Comparison of ENCODE assay signal across 16 cellular contexts in genomic region chr6:11042025-11042749, GRCh38. TPM values are rescaled to one million over a fixed set of nuclear protein-coding genes. Genes with fewer than 3 reads are reported as not detected.
DNase-seq lines count a peak whose midpoint lies in the region; ATAC-seq and TF ChIP-seq lines count a peak whose summit lies in the region.
"Had no signal": no experiment of that assay in that cellular context is flagged by ENCODE, and none has a peak within 500 bp of the region (broad histone marks: within the 10 kb centered on the region; RNA-seq: fewer than 3 reads in every experiment).

No MANE protein-coding gene starts in this region.

- TF ChIP-seq POLR2A in IMR-90 (IDR thresholded peaks at IDR 0.05; ENCODE audit: low read depth, low read length) = no peak

- no peak overlapping the region for H2BK5ac ChIP-seq in IMR-90 (ENCODE audit: low read depth, low read length, poor library complexity, severe bottlenecking)

- H4K5ac ChIP-seq in IMR-90 (ENCODE audit: low read depth, low read length) = no peak overlapping the region

- H3K9ac ChIP-seq in IMR-90 (ENCODE audit: low read depth, low read length) (no peak overlapping the region), neural cell (ENCODE audit: low read length) (no peak overlapping the region)

- BruUV-seq in IMR-90 (replicated peaks; lab: Mats Ljungman, UMichigan) = no TSS peak

- H3K36me3 ChIP-seq in CD8-positive, alpha-beta T cell (ENCODE audit: insufficient read depth, low read length) = no peaks in the 10 kb centered on the region
- H3K36me3 ChIP-seq in IMR-90 (ENCODE audit: control insufficient read depth, insufficient read depth, low read length) (no peaks in the 10 kb centered on the region), neural cell (ENCODE audit: insufficient read depth, low read length) (no peaks in the 10 kb centered on the region)

- no peak overlapping the region for H2AK9ac ChIP-seq in IMR-90 (replicated peaks; ENCODE audit: low read depth, low read length, poor library complexity)

- TF ChIP-seq EP300 in neural cell (conservative IDR thresholded peaks at IDR 0.05; ENCODE audit: poor library complexity, severe bottlenecking) = no peak

- intact Hi-C loops in CD8-positive, alpha-beta T cell (cut with DNase I, micrococcal nuclease) = no loop called here
- intact Hi-C loops in IMR-90 (cut with micrococcal nuclease) (loop anchor here (5.0 kb wide), 1 partner anchor 35 kb away; no protein-coding TSS in a partner anchor), dorsolateral prefrontal cortex (cut with DNase I) (no loop called here)

- H3K9me1 ChIP-seq in IMR-90 (ENCODE audit: insufficient read depth, low read length) = no peaks in the 10 kb centered on the region

- TF ChIP-seq RAD21 in IMR-90 (IDR thresholded peaks at IDR 0.05; ENCODE audit: low read length) = no peak
- TF ChIP-seq RAD21 in neural cell (conservative IDR thresholded peaks at IDR 0.05) = no peak

- H3K36me3 Mint-ChIP-seq in CD8-positive, alpha-beta T cell = no peaks in the 10 kb centered on the region
- no peaks in the 10 kb centered on the region for H3K36me3 Mint-ChIP-seq in mesothelial cell of epicardium

- 94% methylated on average over 3 of the region's 10 CpGs; no CpG with 5 or more reads in 1 of the 2 experiments for WGBS in IMR-90 (ENCODE audit: extremely low coverage in 2 of 2, insufficient read length in 1 of 2), 2 experiments

- H3K9me3 ChIP-seq in CD8-positive, alpha-beta T cell (ENCODE audit: low read length) = no peaks in the 10 kb centered on the region
- H3K9me3 ChIP-seq in IMR-90 (ENCODE audit: control insufficient read depth, insufficient read depth, low read length) (peaks cover 2% of the 10 kb centered on the region; the same call in 1 of the 2 replicates), neural cell (ENCODE audit: low read length) (peaks cover 6% of the 10 kb centered on the region)
- H3K9me3 ChIP-seq: mucosa of descending colon, testis had no signal

- H4K20me1 ChIP-seq in IMR-90 (ENCODE audit: insufficient read depth, low read length) (no peaks in the 10 kb centered on the region), neural cell (ENCODE audit: insufficient read depth) (no peaks in the 10 kb centered on the region)

- peaks cover 56% of the 10 kb centered on the region for H3K27me3 Mint-ChIP-seq in CD8-positive, alpha-beta T cell (ENCODE audit: low read depth)
- H3K27me3 Mint-ChIP-seq in mesothelial cell of epicardium (ENCODE audit: low read depth) = peaks cover 46% of the 10 kb centered on the region

- H3K27me3 ChIP-seq in CD8-positive, alpha-beta T cell (ENCODE audit: insufficient read depth, low read length) = peaks cover 18% of the 10 kb centered on the region
- no peaks in the 10 kb centered on the region for H3K27me3 ChIP-seq in IMR-90 (ENCODE audit: control insufficient read depth, insufficient read depth, low read length)
- H3K27me3 ChIP-seq in dorsolateral prefrontal cortex = peaks cover 0 to 62% (median 26%) of the 10 kb centered on the region in 45 donors
- peaks cover 27% of the 10 kb centered on the region for H3K27me3 ChIP-seq in neural cell (ENCODE audit: insufficient read depth, low read depth, low read length)
- H3K27me3 ChIP-seq: testis had no signal

- H4K8ac ChIP-seq in IMR-90 (ENCODE audit: low read depth in 2 of 2, low read length in 2 of 2) = no peak overlapping the region

- H4K91ac ChIP-seq in IMR-90 (ENCODE audit: insufficient read depth, low read depth, low read length) = no peak overlapping the region

- ATAC-seq in CD8-positive, alpha-beta T cell = no peak
- no peak for ATAC-seq in IMR-90 (ENCODE audit: low read depth)
- ATAC-seq: activated CD4-positive, CD25-positive, alpha-beta regulatory T cell treated with anti-CD3 and anti-CD28 coated beads, Interleukin-2, amount 50 U/mL, for 24 hours; mucosa of descending colon had no signal

- CTCF ChIA-PET in CD8-positive, alpha-beta T cell (lab: Charles Lee) = no interaction called here
- CTCF ChIA-PET in IMR-90 (lab: Yijun Ruan, JAX) = interaction anchor here (1.0 to 1.1 kb wide), 3 partner anchors 17 to 88 kb away, joined by 3 read pairs; no protein-coding TSS in a partner anchor

- no peak for TF ChIP-seq CTCF in CD8-positive, alpha-beta T cell (IDR thresholded peaks at IDR 0.05)
- TF ChIP-seq CTCF in IMR-90 (conservative IDR thresholded peaks at IDR 0.05; ENCODE audit: low read depth, low read length) (no peak), dorsolateral prefrontal cortex (IDR thresholded peaks at IDR 0.05 in 54 of 56, conservative IDR thresholded peaks at IDR 0.05 in 2 of 56; ENCODE audit: low read depth in 1 of 56, partially characterized antibody in 56 of 56) (no peak), neural cell (IDR thresholded peaks at IDR 0.05; ENCODE audit: poor library complexity, severe bottlenecking) (no peak), mesothelial cell of epicardium (IDR thresholded peaks at IDR 0.05; ENCODE audit: unreplicated experiment) (no peak)

- H3K27ac ChIP-seq in CD8-positive, alpha-beta T cell (ENCODE audit: low read depth, low read length) = no peak overlapping the region
- H3K27ac ChIP-seq in IMR-90 (ENCODE audit: insufficient read depth, low read length) (no peak overlapping the region), dorsolateral prefrontal cortex (no peak overlapping the region), neural cell (ENCODE audit: low read length) (no peak overlapping the region)
- H3K27ac ChIP-seq: testis had no signal

- H3K4me3 ChIP-seq in CD8-positive, alpha-beta T cell (ENCODE audit: low read depth, low read length) = no peak overlapping the region
- H3K4me3 ChIP-seq in IMR-90 (ENCODE audit: insufficient read depth, low read depth, low read length) = no peak overlapping the region
- H3K4me3 ChIP-seq in dorsolateral prefrontal cortex = peak overlapping the region in 30 of 59 donors; percentile 15 to 75 (median 65)
- peak overlapping the region; percentile 82 for H3K4me3 ChIP-seq in neural cell (ENCODE audit: low read length)
- H3K4me3 ChIP-seq: mucosa of descending colon had no signal

- no peak overlapping the region for H3K23ac ChIP-seq in IMR-90 (ENCODE audit: low read depth, low read length)

- no peak for DNase-seq in CD8-positive, alpha-beta T cell
- no peak for DNase-seq in IMR-90
- no peak for DNase-seq in dorsolateral prefrontal cortex
- no peak for DNase-seq in mesothelial cell of epicardium (ENCODE audit: low spot score in 2 of 2, unreplicated experiment in 2 of 2)
- no peak for DNase-seq in DMS153 (lab: John Stamatoyannopoulos, UW)
- DNase-seq in stimulated activated naive CD4-positive, alpha-beta T cell treated with Interleukin-2 at 50 U/mL for 16 hours (lab: John Stamatoyannopoulos, UW) = no peak
- DNase-seq: AML-193, amniotic stem cell, KG1, kidney glomerular epithelial cell, mucosa of descending colon, NCI-H1092 treated with DMSO at 0.1 percent for 48 hours, T-helper 1 cell, testis had no signal

- peaks cover 14% of the 10 kb centered on the region for H3K4me1 Mint-ChIP-seq in CD8-positive, alpha-beta T cell (ENCODE audit: low read depth)
- H3K4me1 Mint-ChIP-seq in mesothelial cell of epicardium = peaks cover 17% of the 10 kb centered on the region

- H3K4me2 ChIP-seq in IMR-90 (ENCODE audit: low read depth, low read length) (no peak overlapping the region; the same call in 1 of the 2 replicates), neural cell (ENCODE audit: low read length) (no peak overlapping the region)

- dilution Hi-C loops in IMR-90 (cut with HindIII; ENCODE audit: low sequenced_read_pairs, unreplicated experiment) = no loop called here

- H2BK20ac ChIP-seq in IMR-90 (ENCODE audit: low read depth, low read length) = 0 out of 2 replicates have a peak overlapping the region, but pooled peaks have one; percentile 34

- H3K4me1 ChIP-seq in CD8-positive, alpha-beta T cell (ENCODE audit: insufficient read depth, low read length) = peaks cover 7% of the 10 kb centered on the region
- peaks cover 6% of the 10 kb centered on the region for H3K4me1 ChIP-seq in IMR-90 (ENCODE audit: control insufficient read depth, insufficient read depth, low read length)

- no peak overlapping the region for H2BK120ac ChIP-seq in IMR-90 (ENCODE audit: low read depth, low read length)

- no peak overlapping the region for H3K27ac Mint-ChIP-seq in CD8-positive, alpha-beta T cell
- no peak overlapping the region for H3K27ac Mint-ChIP-seq in mesothelial cell of epicardium

- H3K4me3 Mint-ChIP-seq in CD8-positive, alpha-beta T cell = peak overlapping the region; percentile 26
- H3K4me3 Mint-ChIP-seq in mesothelial cell of epicardium = no peak overlapping the region

- H3K4ac ChIP-seq in IMR-90 (ENCODE audit: low read depth, low read length) = no peak overlapping the region

- no peak overlapping the region; the same call in 1 of the 2 replicates for H2AK5ac ChIP-seq in IMR-90 (ENCODE audit: low read depth, low read length)

- no peaks in the 10 kb centered on the region for H3K9me3 Mint-ChIP-seq in CD8-positive, alpha-beta T cell
- H3K9me3 Mint-ChIP-seq in mesothelial cell of epicardium = no peaks in the 10 kb centered on the region

- H3K79me1 ChIP-seq in IMR-90 (ENCODE audit: low read depth in 1 of 2, low read length in 2 of 2) = 0 out of 4 replicates have a peak, but pooled peaks cover 0 to 6% of the 10 kb centered on the region in 2 experiments

- no peak overlapping the region for H3K56ac ChIP-seq in IMR-90 (ENCODE audit: extremely low read depth, insufficient read depth, low read length)

- in situ Hi-C loops in IMR-90 (cut with MboI; ENCODE audit: low sequenced_read_pairs) = no loop called here

- H3K18ac ChIP-seq in IMR-90 (ENCODE audit: low read depth, low read length) = no peak overlapping the region; the same call in 1 of the 2 replicates

- H3K14ac ChIP-seq in IMR-90 (replicated peaks; ENCODE audit: low read depth, low read length) = no peak overlapping the region

- H3K9me2 ChIP-seq in neural cell (ENCODE audit: insufficient read depth, low read length) = no peaks in the 10 kb centered on the region

- no peaks in the 10 kb centered on the region for H3K79me2 ChIP-seq in neural cell (replicated peaks; ENCODE audit: insufficient read depth, low read length)

- H2BK15ac ChIP-seq in IMR-90 (ENCODE audit: low read depth, low read length) = no peak overlapping the region

- POLR2A ChIA-PET in CD8-positive, alpha-beta T cell (lab: Charles Lee) = no interaction called here
- POLR2A ChIA-PET in IMR-90 (lab: Charles Lee; ENCODE audit: unreplicated experiment) = no interaction called here

- H2AFZ ChIP-seq in IMR-90 (replicated peaks; ENCODE audit: low read length, poor library complexity) (no peak overlapping the region), neural cell (ENCODE audit: low read depth, low read length) (no peak overlapping the region)

- no peaks in the 10 kb centered on the region for H3F3A ChIP-seq in neural cell (ENCODE audit: insufficient read depth, low read length, poor library complexity, severe bottlenecking)

RNA-seq across cellular contexts. Expression of gene ELOVL2, which starts 1.9 kb away (rescaled TPM):
- not detected for total RNA-seq in CD8-positive, alpha-beta T cell
- total RNA-seq in IMR-90 (2012; rRNA removed) = 7.9 and 10.6 TPM in 2 replicates
- polyA plus RNA-seq in IMR-90 (2012; rRNA removed) = 5.2 and 6.3 TPM in 2 replicates
- polyA plus RNA-seq in IMR-90 (2012; cell fraction: cytosol; rRNA removed) = 1.6 and 1.7 TPM in 2 replicates
- 1.0 and 9.0 TPM in 2 replicates for polyA plus RNA-seq in IMR-90 (2012; cell fraction: nucleus; rRNA removed; ENCODE audit: low replicate concordance)
- 10 to 100 TPM in 95 of 120 experiments, 1 to 10 TPM in 25; 5.2 to 32.5 (median 12.4) TPM for total RNA-seq in dorsolateral prefrontal cortex
- 4.3 and 5.4 TPM in 2 replicates for polyA plus RNA-seq in neural cell
- 7.8 and 9.0 TPM in 2 replicates for polyA minus RNA-seq in neural cell
- total RNA-seq in mesothelial cell of epicardium = 1.6 to 1.8 TPM (median 1.6 TPM) in 3 replicates

RNA-seq across cellular contexts. Expression of gene SMIM13, which starts 51.4 kb away (rescaled TPM):
- 1 to 10 TPM; 4.7 to 5.4 TPM for total RNA-seq in CD8-positive, alpha-beta T cell
- 10.0 and 17.2 TPM in 2 replicates for total RNA-seq in IMR-90 (2012; rRNA removed)
- polyA plus RNA-seq in IMR-90 (2012; rRNA removed) = 3.8 and 5.4 TPM in 2 replicates
- polyA plus RNA-seq in IMR-90 (2012; cell fraction: cytosol; rRNA removed) = 1.1 TPM in 2 replicates
- 0.57 and 2.8 TPM in 2 replicates for polyA plus RNA-seq in IMR-90 (2012; cell fraction: nucleus; rRNA removed; ENCODE audit: low replicate concordance)
- total RNA-seq in dorsolateral prefrontal cortex = 10 to 100 TPM; 31.0 to 65.1 (median 50.3) TPM
- polyA plus RNA-seq in neural cell = 47.5 and 51.0 TPM in 2 replicates
- polyA minus RNA-seq in neural cell = 91.1 TPM in 2 replicates
- 16.9 to 18.9 TPM (median 18.0 TPM) in 3 replicates for total RNA-seq in mesothelial cell of epicardium

Comparison
In these comparisons a context has a peak if more than half of its experiments do, and no peak if none do; other contexts are left out.
1. H3K4me3 ChIP-seq: peak in dorsolateral prefrontal cortex (30 of 59) and neural cell (single experiment); none in CD8-positive, alpha-beta T cell (single experiment) and IMR-90 (single experiment).